Comparison of ENCODE assay signal across 17 cellular contexts in the genomic region with DNA sequence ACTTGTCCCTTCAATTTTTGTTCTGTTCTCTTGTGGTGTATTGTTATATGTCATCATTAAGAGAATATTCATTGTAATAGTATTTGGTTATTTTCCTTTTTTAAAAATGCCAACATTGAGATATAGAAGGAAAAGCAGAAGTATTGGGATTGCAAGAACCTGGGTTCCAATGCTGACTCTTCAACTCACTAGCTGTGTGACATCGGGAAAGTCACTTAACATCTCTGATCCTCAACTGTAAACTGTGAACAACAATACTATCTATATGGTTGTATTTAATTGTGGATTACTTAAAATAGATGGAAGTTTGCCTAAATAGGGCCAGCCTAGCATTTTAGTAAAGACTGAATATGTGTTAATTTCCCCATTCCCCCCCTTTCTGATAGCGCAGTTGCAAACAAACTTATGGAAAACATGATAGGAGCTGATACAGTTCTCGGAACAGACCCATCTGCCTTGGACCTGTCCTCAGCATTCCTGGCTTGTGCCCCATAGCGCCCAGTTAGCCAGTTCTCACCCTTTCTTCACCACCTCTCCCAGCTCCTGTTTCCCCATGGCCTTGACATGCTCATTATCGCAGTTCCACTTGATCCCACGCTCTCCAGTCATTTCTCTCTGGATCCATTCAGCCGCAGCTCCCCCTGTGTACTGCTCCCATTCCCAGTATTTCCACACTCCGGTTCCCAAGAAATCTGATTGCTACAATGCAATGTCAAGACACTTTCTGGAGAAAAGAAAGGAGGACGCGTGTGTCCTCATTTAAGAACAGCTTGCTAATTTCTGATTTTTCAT.
"Had no signal": no experiment of that assay in that cellular context is flagged by ENCODE, and none has a peak within 500 bp of the region (broad histone marks: within the 10 kb centered on the region; RNA-seq: fewer than 3 reads in every experiment).

No MANE protein-coding gene starts in this region.

- H3K27ac ChIP-seq: thyroid gland had no signal

- H3K9me3 Mint-ChIP-seq: activated B cell treated with CpG ODN at 0.5 μM for 24 hours; activated T-cell treated with anti-CD3 and anti-CD28 coated beads, Interleukin-2, amount 50 U/mL, for 72 hours; memory B cell; natural killer cell treated with Interleukin-12 subunit alpha and Interleukin-12 subunit beta and Interleukin-15 and Interleukin-18, amount 100 ng/mL, for 72 hours had no signal

- H3K9me3 ChIP-seq: prostate gland, thyroid gland had no signal

- DNase-seq: activated B cell treated with CpG ODN at 0.5 μM for 24 hours; activated CD4-positive, alpha-beta T cell treated with anti-CD3 and anti-CD28 coated beads for 48 hours; activated CD8-positive, alpha-beta memory T cell treated with anti-CD3 and anti-CD28 coated beads, Interleukin-2, amount 50 U/mL, for 48 hours; activated gamma-delta T cell treated with Interleukin-2 at 50 U/mL for 16 hours; activated naive CD8-positive, alpha-beta T cell treated with anti-CD3 and anti-CD28 coated beads for 36 hours; activated T-cell treated with anti-CD3 and anti-CD28 coated beads, Interleukin-2, amount 50 U/mL, for 72 hours; head of caudate nucleus; stimulated activated CD4-positive, alpha-beta T cell treated with anti-CD3 and anti-CD28 coated beads, Interleukin-1b, Interleukin-23, amount 100 ng/mL, for 48 hours; T-helper 2 cell; thyroid gland had no signal

- FAIRE-seq: frontal cortex, TTC549, urothelium cell line had no signal

- H3K36me3 Mint-ChIP-seq: natural killer cell treated with Interleukin-12 subunit alpha and Interleukin-12 subunit beta and Interleukin-15 and Interleukin-18, amount 100 ng/mL, for 72 hours had no signal

- H3K27me3 Mint-ChIP-seq: activated B cell treated with CpG ODN at 0.5 μM for 24 hours; activated naive CD8-positive, alpha-beta T cell treated with anti-CD3 and anti-CD28 coated beads for 36 hours; memory B cell; natural killer cell treated with Interleukin-12 subunit alpha and Interleukin-12 subunit beta and Interleukin-15 and Interleukin-18, amount 100 ng/mL, for 72 hours had no signal

- H3K4me1 ChIP-seq: prostate gland had no signal

- H3K36me3 ChIP-seq: prostate gland, thyroid gland had no signal

- ATAC-seq: activated T-cell treated with anti-CD3 and anti-CD28 coated beads, Interleukin-2, amount 50 U/mL, for 72 hours; natural killer cell treated with Interleukin-12 subunit alpha and Interleukin-12 subunit beta and Interleukin-15 and Interleukin-18, amount 100 ng/mL, for 72 hours; SK-N-SH treated with all-trans-retinoic acid at 6 μM for 48 hours had no signal

- H3K4me1 Mint-ChIP-seq: activated B cell treated with CpG ODN at 0.5 μM for 24 hours; activated naive CD8-positive, alpha-beta T cell treated with anti-CD3 and anti-CD28 coated beads for 36 hours; memory B cell had no signal

- H3K27me3 ChIP-seq: thyroid gland had no signal

- H3K4me3 ChIP-seq: prostate gland, thyroid gland had no signal

- H3K4me3 Mint-ChIP-seq: activated B cell treated with CpG ODN at 0.5 μM for 24 hours; activated naive CD8-positive, alpha-beta T cell treated with anti-CD3 and anti-CD28 coated beads for 36 hours; activated T-cell treated with anti-CD3 and anti-CD28 coated beads, Interleukin-2, amount 50 U/mL, for 72 hours; memory B cell; natural killer cell treated with Interleukin-12 subunit alpha and Interleukin-12 subunit beta and Interleukin-15 and Interleukin-18, amount 100 ng/mL, for 72 hours had no signal

- H3K27ac Mint-ChIP-seq: activated B cell treated with CpG ODN at 0.5 μM for 24 hours; activated naive CD8-positive, alpha-beta T cell treated with anti-CD3 and anti-CD28 coated beads for 36 hours; activated T-cell treated with anti-CD3 and anti-CD28 coated beads, Interleukin-2, amount 50 U/mL, for 72 hours; memory B cell; natural killer cell treated with Interleukin-12 subunit alpha and Interleukin-12 subunit beta and Interleukin-15 and Interleukin-18, amount 100 ng/mL, for 72 hours had no signal
